ENCODE assay signal across 14 cellular contexts in genomic region chr3:58691997-58692396, GRCh38. TPM values are rescaled to one million over a fixed set of nuclear protein-coding genes. Genes with fewer than 3 reads are reported as not detected.
DNase-seq lines count a peak whose midpoint lies in the region; ATAC-seq and TF ChIP-seq lines count a peak whose summit lies in the region.
"Had no signal": no experiment of that assay in that cellular context is flagged by ENCODE, and none has a peak within 500 bp of the region (broad histone marks: within the 10 kb centered on the region; RNA-seq: fewer than 3 reads in every experiment).

No MANE protein-coding gene starts in this region.

- no peak for TF ChIP-seq CTCF in GM13976 (IDR thresholded peaks at IDR 0.05; ENCODE audit: borderline replicate concordance, control extremely low read depth, extremely low read depth, insufficient read depth, missing control alignments)

- H2AFZ ChIP-seq in mesenchymal stem cell (ENCODE audit: low read depth, low read length), result no peak overlapping the region
- H2AFZ ChIP-seq: parathyroid adenoma had no signal

- no peak overlapping the region for H2BK15ac ChIP-seq in mesenchymal stem cell (ENCODE audit: low read depth, poor library complexity, severe bottlenecking)

- H3K36me3 ChIP-seq in mesenchymal stem cell (ENCODE audit: control insufficient read depth in 1 of 2, insufficient read depth in 2 of 2, low read depth in 1 of 2, low read length in 2 of 2), result no peaks in the 10 kb centered on the region
- H3K36me3 ChIP-seq: brain microvascular endothelial cell had no signal

- H3K9me3 Mint-ChIP-seq in activated T-cell treated with anti-CD3 and anti-CD28 coated beads, Interleukin-2, amount 50 U/mL, for 4 hours, result peaks cover 13% of the 10 kb centered on the region

- no peak overlapping the region for H3K4me3 ChIP-seq in mesenchymal stem cell (ENCODE audit: insufficient read depth in 1 of 2, low read depth in 1 of 2, low read length in 2 of 2)

- H3K27me3 ChIP-seq in mesenchymal stem cell (ENCODE audit: control insufficient read depth in 1 of 2, insufficient read depth in 1 of 2, low read length in 2 of 2), result no peaks in the 10 kb centered on the region
- H3K27me3 ChIP-seq: brain microvascular endothelial cell had no signal

- no peak overlapping the region for H3K14ac ChIP-seq in mesenchymal stem cell (ENCODE audit: low read length in 2 of 2)

- no peak overlapping the region for H3K27ac ChIP-seq in mesenchymal stem cell (ENCODE audit: low read length, poor library complexity, severe bottlenecking)
- H3K27ac ChIP-seq: brain microvascular endothelial cell, parathyroid adenoma had no signal

- WGBS in mesenchymal stem cell, result 100% methylated on average over 1 of the region's 1 CpG

- H2BK5ac ChIP-seq in mesenchymal stem cell (ENCODE audit: low read depth, low read length, poor library complexity, severe bottlenecking), result no peak overlapping the region

- H3K9me3 ChIP-seq in mesenchymal stem cell (ENCODE audit: control insufficient read depth, low read length), result peaks cover 37% of the 10 kb centered on the region

- H3K9ac ChIP-seq in mesenchymal stem cell (ENCODE audit: low read length), result no peak overlapping the region
- H3K9ac ChIP-seq: parathyroid adenoma had no signal

- H3K23ac ChIP-seq in mesenchymal stem cell (ENCODE audit: low read length in 2 of 2), result no peak overlapping the region

- H4K91ac ChIP-seq in mesenchymal stem cell (ENCODE audit: low read length), result no peak overlapping the region

- DNase-seq in NCI-H2107 treated with DMSO at 0.1 percent for 48 hours (lab: John Stamatoyannopoulos, UW; ENCODE audit: unreplicated experiment) (peak; percentile 4), NCI-H2107 (lab: John Stamatoyannopoulos, UW) (no peak), NAMALWA (ENCODE audit: low spot score) (peak; percentile 13), dermis blood vessel endothelial cell (peak; percentile 36), mesenchymal stem cell (peak; percentile 24), GM13976 (ENCODE audit: low spot score) (no peak)
- no peak for DNase-seq in activated T-cell treated with anti-CD3 and anti-CD28 coated beads, Interleukin-2, amount 50 U/mL, for 4 hours
- DNase-seq: activated CD4-positive, alpha-beta memory T cell treated with anti-CD3 and anti-CD28 coated beads, Interleukin-2, amount 10 ng/mL, durations not matched to agents 7 days and 5 days; brain microvascular endothelial cell; COR-L47; NCI-H510A; SHP77 had no signal

- no peaks in the 10 kb centered on the region for H3K4me1 Mint-ChIP-seq in activated T-cell treated with anti-CD3 and anti-CD28 coated beads, Interleukin-2, amount 50 U/mL, for 4 hours (ENCODE audit: low read depth)

- H4K8ac ChIP-seq in mesenchymal stem cell (ENCODE audit: low read length), result no peak overlapping the region

- H3K27me3 Mint-ChIP-seq in activated T-cell treated with anti-CD3 and anti-CD28 coated beads, Interleukin-2, amount 50 U/mL, for 4 hours (ENCODE audit: low read depth), result peaks cover 6% of the 10 kb centered on the region
- H3K27me3 Mint-ChIP-seq: activated CD4-positive, alpha-beta memory T cell treated with anti-CD3 and anti-CD28 coated beads, Interleukin-2, amount 10 ng/mL, durations not matched to agents 7 days and 5 days had no signal

- H2AK5ac ChIP-seq in mesenchymal stem cell (ENCODE audit: low read length, severe bottlenecking), result no peak overlapping the region

- no peak overlapping the region for H2BK12ac ChIP-seq in mesenchymal stem cell (ENCODE audit: low read length in 2 of 2)

- no peak overlapping the region for H3K4ac ChIP-seq in mesenchymal stem cell (ENCODE audit: low read depth in 1 of 2, low read length in 2 of 2)

- H3K4me1 ChIP-seq in mesenchymal stem cell (ENCODE audit: control insufficient read depth, insufficient read depth, low read depth, low read length), result no peaks in the 10 kb centered on the region
- H3K4me1 ChIP-seq: parathyroid adenoma had no signal

- no peaks in the 10 kb centered on the region for H3K79me1 ChIP-seq in mesenchymal stem cell (replicated peaks; ENCODE audit: low read length, poor library complexity, severe bottlenecking)

- in situ Hi-C loops in GM13976 (cut with MboI; ENCODE audit: low sequenced_read_pairs, unreplicated experiment), result no loop called here

- H3K4me2 ChIP-seq in mesenchymal stem cell (ENCODE audit: low read length, poor library complexity, severe bottlenecking), result no peak overlapping the region

- no peak overlapping the region for H3K18ac ChIP-seq in mesenchymal stem cell (ENCODE audit: low read depth in 1 of 2, low read length in 2 of 2)

- H2BK120ac ChIP-seq in mesenchymal stem cell (ENCODE audit: low read depth, low read length), result no peak overlapping the region

- H3K36me3 Mint-ChIP-seq in activated T-cell treated with anti-CD3 and anti-CD28 coated beads, Interleukin-2, amount 50 U/mL, for 4 hours (ENCODE audit: insufficient read depth), result no peaks in the 10 kb centered on the region

- no peak for ATAC-seq in GM18873 (IDR thresholded peaks at IDR 0.05; ENCODE audit: low FRiP score, unreplicated experiment)
- no peak for ATAC-seq in activated T-cell treated with anti-CD3 and anti-CD28 coated beads, Interleukin-2, amount 50 U/mL, for 4 hours

- H3K4me3 Mint-ChIP-seq in activated T-cell treated with anti-CD3 and anti-CD28 coated beads, Interleukin-2, amount 50 U/mL, for 4 hours, result no peak overlapping the region
- H3K4me3 Mint-ChIP-seq: activated CD4-positive, alpha-beta memory T cell treated with anti-CD3 and anti-CD28 coated beads, Interleukin-2, amount 10 ng/mL, durations not matched to agents 7 days and 5 days had no signal

RNA-seq across cellular contexts. Expression of gene FAM3D, which starts 25.4 kb away (rescaled TPM):
- total RNA-seq in dermis blood vessel endothelial cell, result 0.51 TPM in 1 of 2 replicates, not detected in the other
- not detected for polyA plus RNA-seq in mesenchymal stem cell (2013, experiment 1 of 2)
- not detected for polyA plus RNA-seq in mesenchymal stem cell (2013, experiment 2 of 2)
- total RNA-seq in activated T-cell treated with anti-CD3 and anti-CD28 coated beads, Interleukin-2, amount 50 U/mL, for 4 hours, result not detected
- total RNA-seq: activated CD4-positive, alpha-beta memory T cell treated with anti-CD3 and anti-CD28 coated beads, Interleukin-2, amount 10 ng/mL, durations not matched to agents 7 days and 5 days had no signal

Comparison
In these comparisons a context has a peak if more than half of its experiments do, and no peak if none do; other contexts are left out.
1. DNase-seq: peak in NCI-H2107 treated with DMSO at 0.1 percent for 48 hours (single experiment), NAMALWA (single experiment), dermis blood vessel endothelial cell (single experiment) and mesenchymal stem cell (single experiment); none in NCI-H2107 (single experiment), activated T-cell treated with anti-CD3 and anti-CD28 coated beads, Interleukin-2, amount 50 U/mL, for 4 hours (single experiment) and GM13976 (single experiment).